Comparison of ENCODE assay signal across 16 cellular contexts in genomic region chr13:101576977-101577376, GRCh38.
DNase-seq lines count a peak whose midpoint lies in the region; ATAC-seq, FAIRE-seq and TF ChIP-seq lines count a peak whose summit lies in the region.
"Had no signal": no experiment of that assay in that cellular context is flagged by ENCODE, and none has a peak within 500 bp of the region (broad histone marks: within the 10 kb centered on the region; RNA-seq: fewer than 3 reads in every experiment).

No MANE protein-coding gene starts in this region.

- POLR2A ChIA-PET in A549 (lab: Yijun Ruan, JAX): no interaction called here

- no peak for DNase-seq in A549 (ENCODE audit: low read depth in 1 of 2, low spot score in 1 of 2)
- peak; percentile 31 for DNase-seq in M059J (ENCODE audit: low read depth)
- peak; percentile 29 for DNase-seq in adipocyte (ENCODE audit: low read depth)
- DNase-seq in left lobe of liver (ENCODE audit: low spot score): peak; percentile 54
- DNase-seq in RKO (ENCODE audit: low spot score): no peak
- DNase-seq in NCI-H128 (lab: John Stamatoyannopoulos, UW; ENCODE audit: unreplicated experiment): no peak
- DNase-seq: BE2C; CD8-positive, alpha-beta T cell; Karpas-422; NCI-H1436 treated with DMSO at 0.1 percent for 48 hours; NCI-H2081 treated with DMSO at 0.1 percent for 48 hours; NCI-H774; SIG-M5 had no signal

- no peak for FAIRE-seq in A549 (lab: Jason Lieb, UNC)
- FAIRE-seq: D721Med, RCC 7860 had no signal

- TF ChIP-seq EP300 in A549 (IDR thresholded peaks at IDR 0.05): no peak

- H3K4me3 ChIP-seq in A549 (no peak overlapping the region), adipocyte (ENCODE audit: low read length) (no peak overlapping the region)

- H3K4me1 ChIP-seq in A549 (peaks cover 36% of the 10 kb centered on the region), adipocyte (ENCODE audit: control insufficient read depth, insufficient read depth, low read length) (peaks cover 49% of the 10 kb centered on the region)
- H3K4me1 ChIP-seq: BE2C had no signal

- TF ChIP-seq RAD21 in A549 (conservative IDR thresholded peaks at IDR 0.05 in 1 of 2, IDR thresholded peaks at IDR 0.05 in 1 of 2): no peak

- H3K4me2 ChIP-seq in A549: peak overlapping the region; percentile 33

- TF ChIP-seq POLR2A in A549 (IDR thresholded peaks at IDR 0.05; ENCODE audit: low read length): no peak

- ATAC-seq in A549: no peak
- peak; percentile 87 for ATAC-seq in left lobe of liver
- no peak for ATAC-seq in HG03442 (IDR thresholded peaks at IDR 0.05; ENCODE audit: unreplicated experiment)
- ATAC-seq: CD8-positive, alpha-beta T cell had no signal

- no peak overlapping the region for H3K27ac ChIP-seq in A549

- TF ChIP-seq CTCF in A549 (IDR thresholded peaks at IDR 0.05): no peak

- no peak overlapping the region for H3K9ac ChIP-seq in adipocyte (ENCODE audit: low read length)

- peaks cover 35% of the 10 kb centered on the region for H3K36me3 ChIP-seq in adipocyte (ENCODE audit: control insufficient read depth, insufficient read depth, low read length, severe bottlenecking)
- H3K36me3 ChIP-seq: BE2C had no signal

- H3K9me3 ChIP-seq in A549 (no peaks in the 10 kb centered on the region), adipocyte (ENCODE audit: control insufficient read depth, low read length) (no peaks in the 10 kb centered on the region)
- H3K9me3 ChIP-seq: BE2C had no signal

- no peaks in the 10 kb centered on the region for H3K27me3 ChIP-seq in adipocyte (replicated peaks; ENCODE audit: control insufficient read depth, insufficient read depth, low read length)

- CTCF ChIA-PET in A549 (lab: Yijun Ruan, JAX): no interaction called here

TF ChIP-seq in A549, 52 proteins besides CTCF, POLR2A, EP300 and RAD21:
- no peak for TF ChIP-seq ZFP36 (IDR thresholded peaks at IDR 0.05; ENCODE audit: borderline replicate concordance, partially characterized antibody)
- no peak for TF ChIP-seq SREBF2 (IDR thresholded peaks at IDR 0.05)
- TF ChIP-seq EHF (CRISPR knock-in tag; IDR thresholded peaks at IDR 0.05): no peak
- TF ChIP-seq GATA3 (IDR thresholded peaks at IDR 0.05; ENCODE audit: borderline replicate concordance): no peak
- no peak for TF ChIP-seq KDM5A (IDR thresholded peaks at IDR 0.05)
- no peak for TF ChIP-seq BCL3 (IDR thresholded peaks at IDR 0.05)
- no peak for TF ChIP-seq HOXB5 (CRISPR knock-in tag; IDR thresholded peaks at IDR 0.05)
- TF ChIP-seq MAFK (IDR thresholded peaks at IDR 0.05; ENCODE audit: partially characterized antibody): no peak
- TF ChIP-seq POLR2AphosphoS2 (conservative IDR thresholded peaks at IDR 0.05; ENCODE audit: low read length): no peak
- no peak for TF ChIP-seq FOXS1 (CRISPR knock-in tag; IDR thresholded peaks at IDR 0.05)
- TF ChIP-seq TFCP2L1 (CRISPR knock-in tag; IDR thresholded peaks at IDR 0.05): no peak
- TF ChIP-seq HDAC2 (IDR thresholded peaks at IDR 0.05): no peak
- TF ChIP-seq CBX2 (IDR thresholded peaks at IDR 0.05; ENCODE audit: borderline replicate concordance, low read depth): no peak
- no peak for TF ChIP-seq CHD2 (IDR thresholded peaks at IDR 0.05; ENCODE audit: low read length, partially characterized antibody)
- no peak for TF ChIP-seq HOXA7 (CRISPR knock-in tag; IDR thresholded peaks at IDR 0.05)
- no peak for TF ChIP-seq EHMT2 (IDR thresholded peaks at IDR 0.05; ENCODE audit: low read depth)
- TF ChIP-seq RFX5 (IDR thresholded peaks at IDR 0.05): no peak
- no peak for TF ChIP-seq KDM1A (IDR thresholded peaks at IDR 0.05; ENCODE audit: low read depth)
- no peak for TF ChIP-seq MAX (IDR thresholded peaks at IDR 0.05)
- no peak for TF ChIP-seq PHF8 (IDR thresholded peaks at IDR 0.05; ENCODE audit: borderline replicate concordance, low read depth)

Comparison
In these comparisons a context has a peak if more than half of its experiments do, and no peak if none do; other contexts are left out.
1. DNase-seq: peak in M059J (single experiment), adipocyte (single experiment) and left lobe of liver (single experiment); none in A549 (0 of 2), RKO (single experiment) and NCI-H128 (single experiment).